ENCODE assay signal across 8 cellular contexts in genomic region chr19:32676186-32676894, GRCh38. TPM values are rescaled to one million over a fixed set of nuclear protein-coding genes. Genes with fewer than 3 reads are reported as not detected.
DNase-seq lines count a peak whose midpoint lies in the region; ATAC-seq, FAIRE-seq and TF ChIP-seq lines count a peak whose summit lies in the region.

No MANE protein-coding gene starts in this region.

- H3K4me1 ChIP-seq in CD4-positive, CD25-positive, alpha-beta regulatory T cell (ENCODE audit: control insufficient read depth, insufficient read depth, low read length, poor library complexity, severe bottlenecking), result peaks cover 45% of the 10 kb centered on the region
- peaks cover 8% of the 10 kb centered on the region; the same call in 1 of the 2 replicates for H3K4me1 ChIP-seq in IMR-90 (ENCODE audit: control insufficient read depth, insufficient read depth, low read length)
- H3K4me1 ChIP-seq in iPS DF 6.9 (ENCODE audit: control insufficient read depth, insufficient read depth, low read length), result peaks cover 5% of the 10 kb centered on the region; the same call in 1 of the 2 replicates
- no peaks in the 10 kb centered on the region for H3K4me1 ChIP-seq in small intestine (ENCODE audit: control insufficient read depth in 2 of 2, insufficient read depth in 1 of 2, low read depth in 1 of 2, low read length in 1 of 2)

- no peak overlapping the region for H3K56ac ChIP-seq in IMR-90 (ENCODE audit: extremely low read depth, insufficient read depth, low read length)

- no peak overlapping the region for H2BK5ac ChIP-seq in IMR-90 (ENCODE audit: low read depth, low read length, poor library complexity, severe bottlenecking)

- H2BK120ac ChIP-seq in IMR-90 (ENCODE audit: low read depth, low read length), result no peak overlapping the region

- H4K20me1 ChIP-seq in IMR-90 (ENCODE audit: insufficient read depth, low read length), result peaks cover 27% of the 10 kb centered on the region

- peaks cover 5% of the 10 kb centered on the region for H3K27me3 ChIP-seq in CD4-positive, CD25-positive, alpha-beta regulatory T cell (ENCODE audit: control insufficient read depth, insufficient read depth, low read length)
- H3K27me3 ChIP-seq in IMR-90 (ENCODE audit: control insufficient read depth, insufficient read depth, low read length) (peaks cover 34% of the 10 kb centered on the region), iPS DF 6.9 (ENCODE audit: control insufficient read depth, insufficient read depth, low read length) (peaks cover 19% of the 10 kb centered on the region), small intestine (ENCODE audit: control insufficient read depth in 2 of 2, insufficient read depth in 2 of 2, low read length in 2 of 2) (peaks cover 0 to 10% of the 10 kb centered on the region in 2 donors)

- no peak overlapping the region for H3K27ac Mint-ChIP-seq in CD4-positive, CD25-positive, alpha-beta regulatory T cell

- POLR2A ChIA-PET in IMR-90 (lab: Charles Lee; ENCODE audit: unreplicated experiment), result no interaction called here

- in situ Hi-C loops in IMR-90 (cut with MboI; ENCODE audit: low sequenced_read_pairs), result no loop called here

- peaks cover 0 to 41% (median 26%) of the 10 kb centered on the region in 4 donors for H3K4me1 Mint-ChIP-seq in CD4-positive, CD25-positive, alpha-beta regulatory T cell

- no peak overlapping the region for H4K91ac ChIP-seq in IMR-90 (ENCODE audit: insufficient read depth, low read depth, low read length)

- dilution Hi-C loops in IMR-90 (cut with HindIII; ENCODE audit: low sequenced_read_pairs, unreplicated experiment), result no loop called here

- peak overlapping the region; percentile 19 for H3K4me3 ChIP-seq in CD4-positive, CD25-positive, alpha-beta regulatory T cell (ENCODE audit: low read depth, low read length)
- peak overlapping the region; percentile 57; the same call in 1 of the 2 replicates for H3K4me3 ChIP-seq in IMR-90 (ENCODE audit: insufficient read depth, low read depth, low read length)
- peak overlapping the region; percentile 57; the same call in 1 of the 2 replicates for H3K4me3 ChIP-seq in iPS DF 6.9 (ENCODE audit: low read length)
- peak overlapping the region; percentile 30 to 52 for H3K4me3 ChIP-seq in small intestine (ENCODE audit: low read depth in 1 of 2, low read length in 2 of 2)

- H4K8ac ChIP-seq in IMR-90 (ENCODE audit: low read depth in 2 of 2, low read length in 2 of 2), result no peak overlapping the region

- H2AFZ ChIP-seq in IMR-90 (replicated peaks; ENCODE audit: low read length, poor library complexity), result peak overlapping the region; percentile 99

- H4K5ac ChIP-seq in IMR-90 (ENCODE audit: low read depth, low read length), result no peak overlapping the region

- H3K9me3 ChIP-seq in CD4-positive, CD25-positive, alpha-beta regulatory T cell (ENCODE audit: control insufficient read depth in 2 of 2, low read length in 2 of 2), result no peaks in the 10 kb centered on the region
- H3K9me3 ChIP-seq in IMR-90 (ENCODE audit: control insufficient read depth, insufficient read depth, low read length) (no peaks in the 10 kb centered on the region), iPS DF 6.9 (ENCODE audit: control insufficient read depth, insufficient read depth, low read length) (no peaks in the 10 kb centered on the region), small intestine (ENCODE audit: control insufficient read depth, low read depth) (no peaks in the 10 kb centered on the region)

- no peak for ATAC-seq in CD4-positive, CD25-positive, alpha-beta regulatory T cell (ENCODE audit: low read depth in 2 of 2)
- ATAC-seq in IMR-90 (ENCODE audit: low read depth) (no peak), HG02938 (IDR thresholded peaks at IDR 0.05; ENCODE audit: unreplicated experiment) (no peak), HG03097 (IDR thresholded peaks at IDR 0.05; ENCODE audit: low FRiP score, unreplicated experiment) (no peak)

- FAIRE-seq in small intestine (lab: Jason Lieb, UNC), result no peak

- peaks cover 22 to 29% of the 10 kb centered on the region in 2 experiments for H3K79me1 ChIP-seq in IMR-90 (ENCODE audit: low read depth in 1 of 2, low read length in 2 of 2)

- no peak overlapping the region for H2AK9ac ChIP-seq in IMR-90 (replicated peaks; ENCODE audit: low read depth, low read length, poor library complexity)

- H2AK5ac ChIP-seq in IMR-90 (ENCODE audit: low read depth, low read length), result no peak overlapping the region

- H3K18ac ChIP-seq in IMR-90 (ENCODE audit: low read depth, low read length), result no peak overlapping the region

- BruUV-seq in IMR-90 (replicated peaks; lab: Mats Ljungman, UMichigan), result no TSS peak

- 5% methylated on average over 70 of the region's 93 CpGs; no CpG with 5 or more reads in 1 of the 2 experiments for WGBS in IMR-90 (ENCODE audit: extremely low coverage in 2 of 2, insufficient read length in 1 of 2), 2 experiments
- WGBS in iPS DF 6.9 (ENCODE audit: insufficient coverage, insufficient read length), result no CpG with 5 or more reads among the region's 93 CpGs
- 1 to 3% (median 1%) methylated on average over 60 to 93 of the region's 93 CpGs for WGBS in small intestine, 3 donors

- H2BK15ac ChIP-seq in IMR-90 (ENCODE audit: low read depth, low read length), result no peak overlapping the region

- TF ChIP-seq POLR2A in IMR-90 (IDR thresholded peaks at IDR 0.05; ENCODE audit: low read depth, low read length), result no peak

- peak overlapping the region in 3 of 4 donors; percentile 93 to 97 (median 96) for H3K4me3 Mint-ChIP-seq in CD4-positive, CD25-positive, alpha-beta regulatory T cell

- H3K23ac ChIP-seq in IMR-90 (ENCODE audit: low read depth, low read length), result no peak overlapping the region

- H3K14ac ChIP-seq in IMR-90 (replicated peaks; ENCODE audit: low read depth, low read length), result no peak overlapping the region

- no peaks in the 10 kb centered on the region for H3K9me3 Mint-ChIP-seq in CD4-positive, CD25-positive, alpha-beta regulatory T cell

- H3K36me3 Mint-ChIP-seq in CD4-positive, CD25-positive, alpha-beta regulatory T cell, result no peaks in the 10 kb centered on the region

- no peaks in the 10 kb centered on the region for H3K36me3 ChIP-seq in CD4-positive, CD25-positive, alpha-beta regulatory T cell (ENCODE audit: control insufficient read depth, insufficient read depth, low read length)
- H3K36me3 ChIP-seq in IMR-90 (ENCODE audit: control insufficient read depth, insufficient read depth, low read length), result no peaks in the 10 kb centered on the region
- no peaks in the 10 kb centered on the region; the same call in 1 of the 2 replicates for H3K36me3 ChIP-seq in iPS DF 6.9 (ENCODE audit: control insufficient read depth, insufficient read depth, low read length)
- no peaks in the 10 kb centered on the region for H3K36me3 ChIP-seq in small intestine (ENCODE audit: control insufficient read depth in 2 of 2, insufficient read depth in 2 of 2, low read length in 2 of 2)

- CTCF ChIA-PET in IMR-90 (lab: Yijun Ruan, JAX), result no interaction called here

- peak in 2 of 3 donors; percentile 5 to 53 for DNase-seq in CD4-positive, CD25-positive, alpha-beta regulatory T cell
- DNase-seq in IMR-90 (no peak), iPS DF 6.9 (ENCODE audit: low read depth, low spot score) (no peak), small intestine (peak; percentile 38), foreskin melanocyte (no peak)
- DNase-seq in activated effector memory CD4-positive, alpha-beta T cell treated with Interleukin-2 at 50 U/mL for 16 hours, result peak; percentile 22

- no peak overlapping the region for H3K9ac ChIP-seq in IMR-90 (ENCODE audit: low read depth, low read length)

- peaks cover 12% of the 10 kb centered on the region for H3K9me1 ChIP-seq in IMR-90 (ENCODE audit: insufficient read depth, low read length)

- no peak for TF ChIP-seq RAD21 in IMR-90 (IDR thresholded peaks at IDR 0.05; ENCODE audit: low read length)

- peak overlapping the region; percentile 91 for H3K4me2 ChIP-seq in IMR-90 (ENCODE audit: low read depth, low read length)

- peaks cover 35% of the 10 kb centered on the region for H3K27me3 Mint-ChIP-seq in CD4-positive, CD25-positive, alpha-beta regulatory T cell

- no peak overlapping the region for H3K27ac ChIP-seq in CD4-positive, CD25-positive, alpha-beta regulatory T cell (ENCODE audit: insufficient read depth, low read length, poor library complexity, severe bottlenecking)
- no peak overlapping the region for H3K27ac ChIP-seq in IMR-90 (ENCODE audit: insufficient read depth, low read length)
- H3K27ac ChIP-seq in iPS DF 6.9 (ENCODE audit: low read length), result no peak overlapping the region
- no peak overlapping the region for H3K27ac ChIP-seq in small intestine (ENCODE audit: low read depth in 1 of 2, low read length in 1 of 2)

- intact Hi-C loops in IMR-90 (cut with micrococcal nuclease), result no loop called here

- H2BK20ac ChIP-seq in IMR-90 (ENCODE audit: low read depth, low read length), result no peak overlapping the region

- no peak overlapping the region for H3K4ac ChIP-seq in IMR-90 (ENCODE audit: low read depth, low read length)

- no peak for TF ChIP-seq CTCF in IMR-90 (conservative IDR thresholded peaks at IDR 0.05; ENCODE audit: low read depth, low read length)

RNA-seq across cellular contexts. Expression of gene RGS9BP, which starts 0.7 kb away (rescaled TPM):
- total RNA-seq in CD4-positive, CD25-positive, alpha-beta regulatory T cell, result 0.39 TPM
- polyA plus RNA-seq in CD4-positive, CD25-positive, alpha-beta regulatory T cell, result under 1 TPM in 2 of 4 donors, not detected in 2; 0.26 to 0.32 TPM
- 0.18 and 0.28 TPM in 2 replicates for total RNA-seq in IMR-90 (2012; rRNA removed)
- 0.03 and 0.06 TPM in 2 replicates for polyA plus RNA-seq in IMR-90 (2012; rRNA removed)
- polyA plus RNA-seq in IMR-90 (2012; cell fraction: cytosol; rRNA removed), result 0.01 and 0.09 TPM in 2 replicates
- 0.05 and 0.09 TPM in 2 replicates for polyA plus RNA-seq in IMR-90 (2012; cell fraction: nucleus; rRNA removed; ENCODE audit: low replicate concordance)
- polyA plus RNA-seq in small intestine, result under 1 TPM in 1 of 3 donors, not detected in 2; 0.10 TPM

RNA-seq across cellular contexts. Expression of gene ANKRD27, which starts 1.4 kb away (rescaled TPM):
- total RNA-seq in CD4-positive, CD25-positive, alpha-beta regulatory T cell, result 39.0 TPM
- 10 to 100 TPM; 17.2 to 22.8 (median 19.0) TPM for polyA plus RNA-seq in CD4-positive, CD25-positive, alpha-beta regulatory T cell
- total RNA-seq in IMR-90 (2012; rRNA removed), result 31.4 and 35.0 TPM in 2 replicates
- polyA plus RNA-seq in IMR-90 (2012; rRNA removed) (15.7 and 16.7 TPM in 2 replicates), small intestine (10 to 100 TPM; 11.2 to 14.8 (median 12.2) TPM)
- 10.6 TPM in 2 replicates for polyA plus RNA-seq in IMR-90 (2012; cell fraction: cytosol; rRNA removed)
- 20.8 and 40.6 TPM in 2 replicates for polyA plus RNA-seq in IMR-90 (2012; cell fraction: nucleus; rRNA removed; ENCODE audit: low replicate concordance)

RNA-seq across cellular contexts. Expression of gene NUDT19, which starts 15.3 kb away (rescaled TPM):
- 7.3 TPM for total RNA-seq in CD4-positive, CD25-positive, alpha-beta regulatory T cell
- 1 to 10 TPM; 3.1 to 5.0 (median 4.0) TPM for polyA plus RNA-seq in CD4-positive, CD25-positive, alpha-beta regulatory T cell
- total RNA-seq in IMR-90 (2012; rRNA removed), result 4.5 and 6.4 TPM in 2 replicates
- polyA plus RNA-seq in IMR-90 (2012; rRNA removed) (3.4 and 4.1 TPM in 2 replicates), small intestine (1 to 10 TPM; 7.0 to 9.6 (median 9.6) TPM)
- 1.6 and 3.0 TPM in 2 replicates for polyA plus RNA-seq in IMR-90 (2012; cell fraction: cytosol; rRNA removed)
- 1.8 and 1.9 TPM in 2 replicates for polyA plus RNA-seq in IMR-90 (2012; cell fraction: nucleus; rRNA removed; ENCODE audit: low replicate concordance)

RNA-seq across cellular contexts. Expression of gene TDRD12, which starts 43.2 kb away (rescaled TPM):
- 0.42 TPM for total RNA-seq in CD4-positive, CD25-positive, alpha-beta regulatory T cell
- under 1 TPM in 3 of 4 donors, not detected in 1; 0.35 to 1.00 (median 0.48) TPM for polyA plus RNA-seq in CD4-positive, CD25-positive, alpha-beta regulatory T cell
- total RNA-seq in IMR-90 (2012; rRNA removed), result under 0.01 TPM in 2 replicates
- 0.03 and 0.07 TPM in 2 replicates for polyA plus RNA-seq in IMR-90 (2012; rRNA removed)
- not detected in 2 replicates for polyA plus RNA-seq in IMR-90 (2012; cell fraction: cytosol; rRNA removed)
- 0.05 and 0.08 TPM in 2 replicates for polyA plus RNA-seq in IMR-90 (2012; cell fraction: nucleus; rRNA removed; ENCODE audit: low replicate concordance)
- under 1 TPM in 2 of 3 donors, not detected in 1; 0.12 to 0.22 TPM for polyA plus RNA-seq in small intestine

Comparison
In these comparisons a context has a peak if more than half of its experiments do, and no peak if none do; other contexts are left out.
1. DNase-seq: peak in CD4-positive, CD25-positive, alpha-beta regulatory T cell (2 of 3), activated effector memory CD4-positive, alpha-beta T cell treated with Interleukin-2 at 50 U/mL for 16 hours (single experiment) and small intestine (single experiment); none in IMR-90 (single experiment), iPS DF 6.9 (single experiment) and foreskin melanocyte (single experiment).
2. Peak in every context shown above with its lines, with median percentiles within 50 percentile points of each other: H3K4me3 ChIP-seq.